ENCODE assay signal across 1 cellular context in the genomic region with DNA sequence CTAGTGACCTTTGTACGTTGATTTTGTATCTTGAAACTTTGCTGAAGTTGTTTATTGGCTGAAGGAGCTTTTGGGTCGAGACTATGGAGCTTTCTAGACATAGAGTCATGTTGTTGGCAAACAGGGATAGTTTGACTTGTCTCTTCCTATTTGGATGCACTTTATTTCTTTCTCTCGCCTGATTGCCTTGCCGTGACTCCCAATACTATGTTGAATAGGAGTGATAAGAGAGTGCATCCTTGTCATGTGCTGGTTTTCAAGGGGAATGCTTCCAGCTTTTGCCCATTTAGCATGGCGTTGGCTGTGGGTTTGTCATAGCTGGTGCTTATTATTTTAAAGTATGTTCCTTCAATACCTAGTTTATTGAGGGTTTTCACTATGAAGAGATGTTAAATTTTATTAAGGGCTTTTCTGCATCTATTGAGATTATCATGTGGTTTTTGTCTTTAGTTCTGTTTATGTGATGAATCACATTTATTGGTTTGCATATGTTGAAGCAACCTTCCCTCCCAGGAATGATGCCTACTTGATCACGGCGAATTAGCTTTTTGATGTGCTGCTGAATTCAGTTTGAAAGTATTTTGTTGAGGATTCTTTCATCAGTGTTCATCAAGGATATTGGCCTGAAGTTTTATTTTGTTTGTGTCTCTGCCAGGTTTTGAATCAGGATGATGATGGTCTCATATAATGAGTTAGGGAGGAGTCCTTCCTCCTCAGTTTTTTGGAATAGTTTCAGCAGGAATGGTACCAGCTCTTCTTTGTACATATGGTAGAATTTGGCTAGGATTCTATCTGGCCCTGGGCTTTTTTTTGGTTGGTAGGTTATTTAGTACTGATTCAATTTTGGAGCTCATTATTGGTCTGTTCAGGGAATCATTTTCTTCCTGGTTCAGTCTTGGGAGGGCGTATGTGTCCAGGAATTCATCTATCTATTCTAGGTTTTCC.
TF ChIP-seq lines count a peak whose summit lies in the region.

No MANE protein-coding gene starts in this region.

TF ChIP-seq in IMR-90, 13 proteins besides CTCF, POLR2A, EP300 and RAD21:
- no peak for TF ChIP-seq BHLHE40 (IDR thresholded peaks at IDR 0.05; ENCODE audit: low read depth, low read length)
- TF ChIP-seq, protein P1, sequence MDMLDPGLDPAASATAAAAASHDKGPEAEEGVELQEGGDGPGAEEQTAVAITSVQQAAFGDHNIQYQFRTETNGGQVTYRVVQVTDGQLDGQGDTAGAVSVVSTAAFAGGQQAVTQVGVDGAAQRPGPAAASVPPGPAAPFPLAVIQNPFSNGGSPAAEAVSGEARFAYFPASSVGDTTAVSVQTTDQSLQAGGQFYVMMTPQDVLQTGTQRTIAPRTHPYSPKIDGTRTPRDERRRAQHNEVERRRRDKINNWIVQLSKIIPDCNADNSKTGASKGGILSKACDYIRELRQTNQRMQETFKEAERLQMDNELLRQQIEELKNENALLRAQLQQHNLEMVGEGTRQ (IDR thresholded peaks at IDR 0.05; ENCODE audit: low read depth, low read length), result no peak
- peak; percentile 13; the same call in 1 of the 2 replicates for TF ChIP-seq FOS (IDR thresholded peaks at IDR 0.05; ENCODE audit: low read depth, low read length)
- no peak for TF ChIP-seq RCOR1 (IDR thresholded peaks at IDR 0.05; ENCODE audit: insufficient replicate concordance, low read length)
- no peak for TF ChIP-seq RFX5 (IDR thresholded peaks at IDR 0.05; ENCODE audit: low read depth, low read length)
- peak; percentile 59 for TF ChIP-seq CEBPB (IDR thresholded peaks at IDR 0.05; ENCODE audit: low read depth, low read length)
- no peak for TF ChIP-seq SMC3 (IDR thresholded peaks at IDR 0.05; ENCODE audit: low read depth, low read length)
- no peak for TF ChIP-seq CHD1 (IDR thresholded peaks at IDR 0.05; ENCODE audit: low read depth, low read length)
TF ChIP-seq in IMR-90: peak in this region for 2.
